ENCODE assay signal across 24 cellular contexts in genomic region chr3:64232821-64233220, GRCh38. TPM values are rescaled to one million over a fixed set of nuclear protein-coding genes. Genes with fewer than 3 reads are reported as not detected.
A peak's percentile ranks its signal among the peaks of the same experiment; 100 is the strongest.
DNase-seq lines count a peak whose midpoint lies in the region; ATAC-seq, FAIRE-seq and TF ChIP-seq lines count a peak whose summit lies in the region.
"Had no signal": no experiment of that assay in that cellular context is flagged by ENCODE, and none has a peak within 500 bp of the region (broad histone marks: within the 10 kb centered on the region; RNA-seq: fewer than 3 reads in every experiment).

No MANE protein-coding gene starts in this region.

- H3K27ac Mint-ChIP-seq in astrocyte (ENCODE audit: unreplicated experiment) (no peak overlapping the region), endothelial cell (ENCODE audit: unreplicated experiment) (no peak overlapping the region)
- H3K27ac Mint-ChIP-seq: CD4-positive, alpha-beta T cell; CD8-positive, alpha-beta T cell had no signal

- peaks cover 52% of the 10 kb centered on the region for H3K36me3 Mint-ChIP-seq in astrocyte (ENCODE audit: low read depth, unreplicated experiment)
- peaks cover 5% of the 10 kb centered on the region for H3K36me3 Mint-ChIP-seq in endothelial cell (ENCODE audit: low read depth, unreplicated experiment)
- H3K36me3 Mint-ChIP-seq: CD8-positive, alpha-beta T cell had no signal

- H3K4me3 ChIP-seq in astrocyte (ENCODE audit: insufficient read depth, low read depth, low read length) = no peak overlapping the region
- no peak overlapping the region for H3K4me3 ChIP-seq in osteoblast (ENCODE audit: insufficient read depth, low read length)
- H3K4me3 ChIP-seq: BLaER1 had no signal

- H3K79me2 ChIP-seq in astrocyte (ENCODE audit: insufficient read depth, low read length) (peaks cover 83% of the 10 kb centered on the region), osteoblast (ENCODE audit: insufficient read depth, low read length) (peaks cover 7% of the 10 kb centered on the region)

- no peak for ATAC-seq in HG02970 (IDR thresholded peaks at IDR 0.05; ENCODE audit: low FRiP score, unreplicated experiment)
- ATAC-seq: CD8-positive, alpha-beta T cell had no signal

- no peak overlapping the region for H3K27ac ChIP-seq in astrocyte (ENCODE audit: low read depth, low read length)
- no peak overlapping the region for H3K27ac ChIP-seq in osteoblast (ENCODE audit: low read depth, low read length)
- H3K27ac ChIP-seq: BLaER1, C4-2B had no signal

- H3K9me3 Mint-ChIP-seq in astrocyte (ENCODE audit: unreplicated experiment) (peaks cover 2% of the 10 kb centered on the region), endothelial cell (ENCODE audit: unreplicated experiment) (no peaks in the 10 kb centered on the region)
- H3K9me3 Mint-ChIP-seq: CD4-positive, alpha-beta T cell had no signal

- DNase-seq in astrocyte (ENCODE audit: low read depth) (no peak), endothelial cell (ENCODE audit: low spot score) (no peak), foreskin melanocyte (peak; percentile 67), osteoblast (ENCODE audit: insufficient read length, low spot score, missing footprints) (peak; percentile 3), NK-92 (lab: John Stamatoyannopoulos, UW; ENCODE audit: unreplicated experiment) (no peak), SKM-1 (lab: John Stamatoyannopoulos, UW; ENCODE audit: unreplicated experiment) (no peak), NCI-H1417 treated with DMSO at 0.1 percent for 48 hours (lab: John Stamatoyannopoulos, UW) (no peak)
- DNase-seq: 8988T; ACHN; BE2C; Caco-2; Calu3; CD4-positive, alpha-beta T cell; CD8-positive, alpha-beta T cell; DMS79 treated with DMSO at 0.1 percent for 48 hours; GF-D8 had no signal

- H4K20me1 ChIP-seq in astrocyte (ENCODE audit: insufficient read depth, low read length) = no peaks in the 10 kb centered on the region
- peaks cover 2% of the 10 kb centered on the region for H4K20me1 ChIP-seq in osteoblast (ENCODE audit: insufficient read depth, low read length)
- H4K20me1 ChIP-seq: BLaER1 had no signal

- no peaks in the 10 kb centered on the region for H3K9me3 ChIP-seq in astrocyte (ENCODE audit: insufficient read depth, low read depth, low read length)
- H3K9me3 ChIP-seq in osteoblast (ENCODE audit: low read depth, low read length) = no peaks in the 10 kb centered on the region
- H3K9me3 ChIP-seq: BE2C, Caco-2 had no signal

- H3K4me3 Mint-ChIP-seq in astrocyte (ENCODE audit: unreplicated experiment) = no peak overlapping the region
- H3K4me3 Mint-ChIP-seq in endothelial cell (ENCODE audit: unreplicated experiment) = peak overlapping the region; percentile 32
- H3K4me3 Mint-ChIP-seq: CD4-positive, alpha-beta T cell; CD8-positive, alpha-beta T cell had no signal

- no peak overlapping the region for H2AFZ ChIP-seq in astrocyte (ENCODE audit: low read depth, low read length)
- H2AFZ ChIP-seq in osteoblast (ENCODE audit: low read length) = no peak overlapping the region

- H3K4me1 ChIP-seq in astrocyte (ENCODE audit: insufficient read depth, low read length) (peaks cover 7% of the 10 kb centered on the region), osteoblast (ENCODE audit: insufficient read depth, low read length) (no peaks in the 10 kb centered on the region)
- H3K4me1 ChIP-seq: BE2C, BLaER1 had no signal

- H3K4me1 Mint-ChIP-seq in astrocyte (ENCODE audit: low read depth, unreplicated experiment) = peaks cover 40% of the 10 kb centered on the region
- H3K4me1 Mint-ChIP-seq in endothelial cell (ENCODE audit: unreplicated experiment) = no peaks in the 10 kb centered on the region

- H3K27me3 ChIP-seq in astrocyte (ENCODE audit: insufficient read depth, low read length) (no peaks in the 10 kb centered on the region), osteoblast (ENCODE audit: insufficient read depth, low read length) (no peaks in the 10 kb centered on the region)
- H3K27me3 ChIP-seq: BE2C, BLaER1 had no signal

- H3K9ac ChIP-seq in astrocyte (ENCODE audit: low read length) = no peak overlapping the region
- H3K9ac ChIP-seq: BLaER1 had no signal

- TF ChIP-seq CTCF in astrocyte (IDR thresholded peaks at IDR 0.05; ENCODE audit: insufficient read depth, low read depth, low read length) (no peak), endothelial cell (IDR thresholded peaks at IDR 0.05; ENCODE audit: unreplicated experiment) (no peak), osteoblast (IDR thresholded peaks at IDR 0.05; ENCODE audit: extremely low read depth, low read depth, low read length) (no peak)

- H3K36me3 ChIP-seq in astrocyte (ENCODE audit: insufficient read depth, low read length) = peaks cover 4% of the 10 kb centered on the region
- H3K36me3 ChIP-seq in osteoblast (ENCODE audit: insufficient read depth, low read length) = peaks cover 3% of the 10 kb centered on the region
- H3K36me3 ChIP-seq: BE2C, BLaER1 had no signal

- no peaks in the 10 kb centered on the region for H3K27me3 Mint-ChIP-seq in astrocyte (ENCODE audit: low read depth, unreplicated experiment)
- no peaks in the 10 kb centered on the region for H3K27me3 Mint-ChIP-seq in endothelial cell (ENCODE audit: unreplicated experiment)
- H3K27me3 Mint-ChIP-seq: CD4-positive, alpha-beta T cell had no signal

- FAIRE-seq in astrocyte (lab: Jason Lieb, UNC) = peak; percentile 13
- FAIRE-seq: A204.1, D721Med, G401.6, GM19239 had no signal

- H3K4me2 ChIP-seq in astrocyte (ENCODE audit: low read length) (no peak overlapping the region), osteoblast (ENCODE audit: insufficient read depth, low read length) (no peak overlapping the region)
- H3K4me2 ChIP-seq: BLaER1 had no signal

RNA-seq across cellular contexts. Expression of gene PRICKLE2, which starts 7.6 kb away (rescaled TPM):
- total RNA-seq in astrocyte (84.4 and 101 TPM in 2 replicates), endothelial cell (ENCODE audit: unreplicated experiment) (5.3 TPM), osteoblast (18.8 and 25.0 TPM in 2 replicates)
- total RNA-seq: A673; CD4-positive, alpha-beta T cell; CD8-positive, alpha-beta T cell had no signal

Comparison
In these comparisons a context has a peak if more than half of its experiments do, and no peak if none do; other contexts are left out.
1. DNase-seq: peak in foreskin melanocyte (single experiment) and osteoblast (single experiment); none in astrocyte (single experiment), endothelial cell (single experiment), NK-92 (single experiment), SKM-1 (single experiment) and NCI-H1417 treated with DMSO at 0.1 percent for 48 hours (single experiment).